Comparison of ENCODE assay signal across 8 cellular contexts in the genomic region with DNA sequence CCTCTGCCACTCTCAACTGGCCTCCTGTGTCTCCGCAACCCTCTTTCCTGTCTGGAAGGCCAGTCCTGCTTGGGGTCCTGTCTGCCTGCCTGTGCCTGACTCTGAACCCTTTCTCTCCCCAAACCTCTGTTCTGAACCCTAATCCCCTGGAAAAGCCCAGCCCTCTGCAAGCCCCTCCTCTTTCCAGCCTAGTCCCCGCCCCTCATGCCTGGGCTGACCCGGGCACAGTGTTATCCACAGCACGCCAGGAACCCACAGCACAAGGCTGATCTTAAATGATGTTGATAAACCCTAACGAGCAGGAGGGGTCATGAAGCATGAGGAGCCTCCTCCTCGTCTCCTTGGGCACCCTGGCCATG. TPM values are rescaled to one million over a fixed set of nuclear protein-coding genes. Genes with fewer than 3 reads are reported as not detected.
DNase-seq lines count a peak whose midpoint lies in the region; TF ChIP-seq lines count a peak whose summit lies in the region.

IFITM10 (minus strand) TSS at position 115 of the 359 bp plus-strand sequence. CDS start 153 bp downstream, outside the sequence.

- H3K27me3 ChIP-seq in Peyer's patch = peaks cover 0 to 3% of the 10 kb centered on the region in 2 donors
- peaks cover 0 to 2% of the 10 kb centered on the region in 2 donors for H3K27me3 ChIP-seq in duodenal mucosa (ENCODE audit: control insufficient read depth in 1 of 2, insufficient read depth in 2 of 2, low read length in 2 of 2)

- H3K4me3 ChIP-seq in Peyer's patch (peak within 1 kb of the TSS in 3 of 4 donors; percentile 26 to 50 (median 41)), duodenal mucosa (ENCODE audit: low read depth in 1 of 2, low read length in 2 of 2) (peak within 1 kb of the TSS in 1 of 2 donors; percentile 28)

- no peak for TF ChIP-seq POLR2A in Peyer's patch (IDR thresholded peaks at IDR 0.05)

- H3K9ac ChIP-seq in duodenal mucosa (ENCODE audit: low read depth in 1 of 2, low read length in 2 of 2) = peak within 1 kb of the TSS in 1 of 2 donors; percentile 12

- DNase-seq in ACHN (peak; percentile 8), Peyer's patch (peak in 1 of 3 donors; percentile 66), myocyte (ENCODE audit: low read depth) (peak; percentile 73), NCI-H146 (lab: John Stamatoyannopoulos, UW) (no peak), dermis blood vessel endothelial cell (no peak), ecto neural progenitor cell (ENCODE audit: low spot score) (no peak), CD1c-positive myeloid dendritic cell (ENCODE audit: extremely low spot score) (no peak)

- H3K36me3 ChIP-seq in Peyer's patch (peaks cover 0 to 35% (median 0%) of the 10 kb centered on the region in 3 donors), duodenal mucosa (ENCODE audit: control insufficient read depth in 1 of 2, insufficient read depth in 2 of 2, low read length in 2 of 2) (peaks cover 19 to 34% of the 10 kb centered on the region in 2 donors)

- H3K27ac ChIP-seq in Peyer's patch (peak within 1 kb of the TSS in 3 of 4 donors; percentile 25 to 72 (median 54)), duodenal mucosa (ENCODE audit: low read depth, low read length) (peak within 1 kb of the TSS; percentile 18)

- in situ Hi-C loops in ACHN (cut with HindIII; ENCODE audit: low pct_ligation_motif_present, low pct_unique_long_range_greater_than_20kb, low sequenced_read_pairs) = no loop called here

- H3K4me1 ChIP-seq in Peyer's patch (peaks cover 0 to 38% (median 16%) of the 10 kb centered on the region in 4 donors), duodenal mucosa (ENCODE audit: control insufficient read depth in 1 of 2, insufficient read depth in 2 of 2, low read length in 2 of 2) (peaks cover 0 to 4% of the 10 kb centered on the region in 2 donors)

- H3K9me3 ChIP-seq in Peyer's patch (no peaks in the 10 kb centered on the region), duodenal mucosa (ENCODE audit: control insufficient read depth in 1 of 2, low read length in 2 of 2) (peaks cover 4 to 7% of the 10 kb centered on the region in 2 donors)

- TF ChIP-seq CTCF in Peyer's patch (IDR thresholded peaks at IDR 0.05) = no peak

RNA-seq across cellular contexts. Expression of gene IFITM10, which starts in this region (rescaled TPM):
- total RNA-seq in Peyer's patch = 1 to 10 TPM in 3 of 4 donors, under 1 TPM in 1; 0.88 to 5.0 (median 3.4) TPM
- 3.9 and 8.2 TPM in 2 replicates for total RNA-seq in myocyte
- polyA plus RNA-seq in myocyte (2012) = 42.0 TPM
- 0.33 and 1.5 TPM in 2 replicates for total RNA-seq in dermis blood vessel endothelial cell

Comparison
In these comparisons a context has a peak if more than half of its experiments do, and no peak if none do; other contexts are left out.
1. DNase-seq: peak in ACHN (single experiment) and myocyte (single experiment); none in NCI-H146 (single experiment), dermis blood vessel endothelial cell (single experiment), ecto neural progenitor cell (single experiment) and CD1c-positive myeloid dendritic cell (single experiment).